In the genomic region with DNA sequence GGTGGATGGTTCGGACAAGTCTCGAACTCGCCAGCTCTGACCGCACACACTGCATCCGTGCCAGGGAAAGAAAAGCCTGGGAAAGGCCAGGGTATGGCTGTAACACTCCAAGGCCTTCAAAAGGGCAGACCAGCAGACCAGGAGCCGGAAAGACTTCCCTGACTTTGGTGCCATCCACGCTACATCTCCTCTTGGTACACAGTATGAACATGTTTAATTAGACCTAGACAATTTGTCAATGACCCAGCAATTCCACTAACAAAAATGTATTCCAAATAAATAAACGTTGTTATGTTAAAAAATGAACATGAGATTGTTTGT, we compare ENCODE assay signal across 1 cellular context.
TF ChIP-seq lines count a peak whose summit lies in the region.

No MANE protein-coding gene starts in this region.

TF ChIP-seq in WTC11, 78 proteins besides CTCF, POLR2A, EP300 and RAD21 (continued from another document):
- no peak for TF ChIP-seq ZMAT4 (CRISPR knock-in tag; IDR thresholded peaks at IDR 0.05)
- TF ChIP-seq, protein P1, sequence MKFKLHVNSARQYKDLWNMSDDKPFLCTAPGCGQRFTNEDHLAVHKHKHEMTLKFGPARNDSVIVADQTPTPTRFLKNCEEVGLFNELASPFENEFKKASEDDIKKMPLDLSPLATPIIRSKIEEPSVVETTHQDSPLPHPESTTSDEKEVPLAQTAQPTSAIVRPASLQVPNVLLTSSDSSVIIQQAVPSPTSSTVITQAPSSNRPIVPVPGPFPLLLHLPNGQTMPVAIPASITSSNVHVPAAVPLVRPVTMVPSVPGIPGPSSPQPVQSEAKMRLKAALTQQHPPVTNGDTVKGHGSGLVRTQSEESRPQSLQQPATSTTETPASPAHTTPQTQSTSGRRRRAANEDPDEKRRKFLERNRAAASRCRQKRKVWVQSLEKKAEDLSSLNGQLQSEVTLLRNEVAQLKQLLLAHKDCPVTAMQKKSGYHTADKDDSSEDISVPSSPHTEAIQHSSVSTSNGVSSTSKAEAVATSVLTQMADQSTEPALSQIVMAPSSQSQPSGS (CRISPR knock-in tag; IDR thresholded peaks at IDR 0.05; ENCODE audit: borderline replicate concordance, low read depth) = no peak
- no peak for TF ChIP-seq ZNF532 (CRISPR knock-in tag; IDR thresholded peaks at IDR 0.05; ENCODE audit: borderline replicate concordance)
- no peak for TF ChIP-seq ARID4B (CRISPR knock-in tag; IDR thresholded peaks at IDR 0.05; ENCODE audit: borderline replicate concordance)
- TF ChIP-seq, protein P2, sequence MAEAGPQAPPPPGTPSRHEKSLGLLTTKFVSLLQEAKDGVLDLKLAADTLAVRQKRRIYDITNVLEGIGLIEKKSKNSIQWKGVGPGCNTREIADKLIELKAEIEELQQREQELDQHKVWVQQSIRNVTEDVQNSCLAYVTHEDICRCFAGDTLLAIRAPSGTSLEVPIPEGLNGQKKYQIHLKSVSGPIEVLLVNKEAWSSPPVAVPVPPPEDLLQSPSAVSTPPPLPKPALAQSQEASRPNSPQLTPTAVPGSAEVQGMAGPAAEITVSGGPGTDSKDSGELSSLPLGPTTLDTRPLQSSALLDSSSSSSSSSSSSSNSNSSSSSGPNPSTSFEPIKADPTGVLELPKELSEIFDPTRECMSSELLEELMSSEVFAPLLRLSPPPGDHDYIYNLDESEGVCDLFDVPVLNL (CRISPR knock-in tag; IDR thresholded peaks at IDR 0.05; ENCODE audit: borderline replicate concordance, low read depth) = no peak
- TF ChIP-seq IRF2 (CRISPR knock-in tag; IDR thresholded peaks at IDR 0.05; ENCODE audit: borderline replicate concordance, low read depth) = no peak
- no peak for TF ChIP-seq NFATC4 (CRISPR knock-in tag; IDR thresholded peaks at IDR 0.05)
